1 cellular context compared by ENCODE assay signal in the genomic region with DNA sequence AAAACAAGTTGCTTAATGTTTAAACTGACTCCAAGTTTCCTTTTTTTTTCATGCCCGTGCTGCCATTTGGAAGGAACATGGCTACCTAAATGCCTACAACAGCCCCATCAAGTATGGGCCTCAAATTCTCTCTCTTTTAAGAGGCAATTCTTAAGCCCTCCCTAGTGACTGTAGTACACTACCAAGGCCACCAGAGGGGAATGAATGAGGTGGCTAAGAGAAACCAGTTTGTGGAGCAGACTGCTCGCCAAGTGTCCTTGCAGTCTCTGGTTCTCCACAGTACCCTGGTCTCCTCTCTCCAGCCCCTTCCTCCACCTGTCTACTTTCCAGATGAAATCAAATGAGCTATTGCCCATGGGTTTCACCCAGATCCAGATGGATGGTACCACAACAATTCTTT.
TF ChIP-seq lines count a peak whose summit lies in the region.

No MANE protein-coding gene starts in this region.

TF ChIP-seq in H1, 55 proteins besides CTCF, POLR2A, EP300 and RAD21 (continued from another document):
- TF ChIP-seq, protein P1, sequence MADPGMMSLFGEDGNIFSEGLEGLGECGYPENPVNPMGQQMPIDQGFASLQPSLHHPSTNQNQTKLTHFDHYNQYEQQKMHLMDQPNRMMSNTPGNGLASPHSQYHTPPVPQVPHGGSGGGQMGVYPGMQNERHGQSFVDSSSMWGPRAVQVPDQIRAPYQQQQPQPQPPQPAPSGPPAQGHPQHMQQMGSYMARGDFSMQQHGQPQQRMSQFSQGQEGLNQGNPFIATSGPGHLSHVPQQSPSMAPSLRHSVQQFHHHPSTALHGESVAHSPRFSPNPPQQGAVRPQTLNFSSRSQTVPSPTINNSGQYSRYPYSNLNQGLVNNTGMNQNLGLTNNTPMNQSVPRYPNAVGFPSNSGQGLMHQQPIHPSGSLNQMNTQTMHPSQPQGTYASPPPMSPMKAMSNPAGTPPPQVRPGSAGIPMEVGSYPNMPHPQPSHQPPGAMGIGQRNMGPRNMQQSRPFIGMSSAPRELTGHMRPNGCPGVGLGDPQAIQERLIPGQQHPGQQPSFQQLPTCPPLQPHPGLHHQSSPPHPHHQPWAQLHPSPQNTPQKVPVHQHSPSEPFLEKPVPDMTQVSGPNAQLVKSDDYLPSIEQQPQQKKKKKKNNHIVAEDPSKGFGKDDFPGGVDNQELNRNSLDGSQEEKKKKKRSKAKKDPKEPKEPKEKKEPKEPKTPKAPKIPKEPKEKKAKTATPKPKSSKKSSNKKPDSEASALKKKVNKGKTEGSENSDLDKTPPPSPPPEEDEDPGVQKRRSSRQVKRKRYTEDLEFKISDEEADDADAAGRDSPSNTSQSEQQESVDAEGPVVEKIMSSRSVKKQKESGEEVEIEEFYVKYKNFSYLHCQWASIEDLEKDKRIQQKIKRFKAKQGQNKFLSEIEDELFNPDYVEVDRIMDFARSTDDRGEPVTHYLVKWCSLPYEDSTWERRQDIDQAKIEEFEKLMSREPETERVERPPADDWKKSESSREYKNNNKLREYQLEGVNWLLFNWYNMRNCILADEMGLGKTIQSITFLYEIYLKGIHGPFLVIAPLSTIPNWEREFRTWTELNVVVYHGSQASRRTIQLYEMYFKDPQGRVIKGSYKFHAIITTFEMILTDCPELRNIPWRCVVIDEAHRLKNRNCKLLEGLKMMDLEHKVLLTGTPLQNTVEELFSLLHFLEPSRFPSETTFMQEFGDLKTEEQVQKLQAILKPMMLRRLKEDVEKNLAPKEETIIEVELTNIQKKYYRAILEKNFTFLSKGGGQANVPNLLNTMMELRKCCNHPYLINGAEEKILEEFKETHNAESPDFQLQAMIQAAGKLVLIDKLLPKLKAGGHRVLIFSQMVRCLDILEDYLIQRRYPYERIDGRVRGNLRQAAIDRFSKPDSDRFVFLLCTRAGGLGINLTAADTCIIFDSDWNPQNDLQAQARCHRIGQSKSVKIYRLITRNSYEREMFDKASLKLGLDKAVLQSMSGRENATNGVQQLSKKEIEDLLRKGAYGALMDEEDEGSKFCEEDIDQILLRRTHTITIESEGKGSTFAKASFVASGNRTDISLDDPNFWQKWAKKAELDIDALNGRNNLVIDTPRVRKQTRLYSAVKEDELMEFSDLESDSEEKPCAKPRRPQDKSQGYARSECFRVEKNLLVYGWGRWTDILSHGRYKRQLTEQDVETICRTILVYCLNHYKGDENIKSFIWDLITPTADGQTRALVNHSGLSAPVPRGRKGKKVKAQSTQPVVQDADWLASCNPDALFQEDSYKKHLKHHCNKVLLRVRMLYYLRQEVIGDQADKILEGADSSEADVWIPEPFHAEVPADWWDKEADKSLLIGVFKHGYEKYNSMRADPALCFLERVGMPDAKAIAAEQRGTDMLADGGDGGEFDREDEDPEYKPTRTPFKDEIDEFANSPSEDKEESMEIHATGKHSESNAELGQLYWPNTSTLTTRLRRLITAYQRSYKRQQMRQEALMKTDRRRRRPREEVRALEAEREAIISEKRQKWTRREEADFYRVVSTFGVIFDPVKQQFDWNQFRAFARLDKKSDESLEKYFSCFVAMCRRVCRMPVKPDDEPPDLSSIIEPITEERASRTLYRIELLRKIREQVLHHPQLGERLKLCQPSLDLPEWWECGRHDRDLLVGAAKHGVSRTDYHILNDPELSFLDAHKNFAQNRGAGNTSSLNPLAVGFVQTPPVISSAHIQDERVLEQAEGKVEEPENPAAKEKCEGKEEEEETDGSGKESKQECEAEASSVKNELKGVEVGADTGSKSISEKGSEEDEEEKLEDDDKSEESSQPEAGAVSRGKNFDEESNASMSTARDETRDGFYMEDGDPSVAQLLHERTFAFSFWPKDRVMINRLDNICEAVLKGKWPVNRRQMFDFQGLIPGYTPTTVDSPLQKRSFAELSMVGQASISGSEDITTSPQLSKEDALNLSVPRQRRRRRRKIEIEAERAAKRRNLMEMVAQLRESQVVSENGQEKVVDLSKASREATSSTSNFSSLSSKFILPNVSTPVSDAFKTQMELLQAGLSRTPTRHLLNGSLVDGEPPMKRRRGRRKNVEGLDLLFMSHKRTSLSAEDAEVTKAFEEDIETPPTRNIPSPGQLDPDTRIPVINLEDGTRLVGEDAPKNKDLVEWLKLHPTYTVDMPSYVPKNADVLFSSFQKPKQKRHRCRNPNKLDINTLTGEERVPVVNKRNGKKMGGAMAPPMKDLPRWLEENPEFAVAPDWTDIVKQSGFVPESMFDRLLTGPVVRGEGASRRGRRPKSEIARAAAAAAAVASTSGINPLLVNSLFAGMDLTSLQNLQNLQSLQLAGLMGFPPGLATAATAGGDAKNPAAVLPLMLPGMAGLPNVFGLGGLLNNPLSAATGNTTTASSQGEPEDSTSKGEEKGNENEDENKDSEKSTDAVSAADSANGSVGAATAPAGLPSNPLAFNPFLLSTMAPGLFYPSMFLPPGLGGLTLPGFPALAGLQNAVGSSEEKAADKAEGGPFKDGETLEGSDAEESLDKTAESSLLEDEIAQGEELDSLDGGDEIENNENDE (IDR thresholded peaks at IDR 0.05; ENCODE audit: insufficient replicate concordance, low read length): no peak
- TF ChIP-seq JUND (IDR thresholded peaks at IDR 0.05; ENCODE audit: low read length): no peak
- no peak for TF ChIP-seq CHD1 (IDR thresholded peaks at IDR 0.05; ENCODE audit: low read depth, low read length)
- TF ChIP-seq POU5F1 (IDR thresholded peaks at IDR 0.05; ENCODE audit: low read depth, low read length): no peak
- TF ChIP-seq TAF1 (IDR thresholded peaks at IDR 0.05; ENCODE audit: low read depth, low read length): no peak
- TF ChIP-seq CBX5 (IDR thresholded peaks at IDR 0.05; ENCODE audit: low read depth, low read length): no peak
- TF ChIP-seq GTF2F1 (IDR thresholded peaks at IDR 0.05; ENCODE audit: borderline replicate concordance, low read depth, low read length): no peak
- TF ChIP-seq BRCA1 (IDR thresholded peaks at IDR 0.05; ENCODE audit: low read depth, low read length): no peak
